In genomic region chr17:78934681-78935418, GRCh38 we compare ENCODE assay signal across 11 cellular contexts. TPM values are rescaled to one million over a fixed set of nuclear protein-coding genes. Genes with fewer than 3 reads are reported as not detected.
A peak's percentile ranks its signal among the peaks of the same experiment; 100 is the strongest.
DNase-seq lines count a peak whose midpoint lies in the region; ATAC-seq and TF ChIP-seq lines count a peak whose summit lies in the region.
"Had no signal": no experiment of that assay in that cellular context is flagged by ENCODE, and none has a peak within 500 bp of the region (broad histone marks: within the 10 kb centered on the region; RNA-seq: fewer than 3 reads in every experiment).

No MANE protein-coding gene starts in this region.

- no TSS peak for BruUV-seq in Calu3 (replicated peaks; lab: Mats Ljungman, UMichigan)

- CTCF ChIA-PET in Calu3 (lab: Charles Lee) = interaction anchor here (1.0 to 2.0 kb wide), 3 partner anchors 37 to 66 kb away, joined by 3 to 5 read pairs (median 3); no protein-coding TSS in a partner anchor

- TF ChIP-seq CTCF in Calu3 (IDR thresholded peaks at IDR 0.05; ENCODE audit: unreplicated experiment) (no peak), WERI-Rb-1 (IDR thresholded peaks at IDR 0.05; ENCODE audit: low read depth, low read length) (no peak), right atrium auricular region (IDR thresholded peaks at IDR 0.05) (no peak), omental fat pad (IDR thresholded peaks at IDR 0.05) (no peak)

- H3K4me2 ChIP-seq in skeletal muscle satellite cell (ENCODE audit: low read length) = peak overlapping the region; percentile 83

- H3K4me1 ChIP-seq in right atrium auricular region (peaks cover 0 to 40% of the 10 kb centered on the region in 2 donors), skeletal muscle satellite cell (ENCODE audit: control insufficient read depth, insufficient read depth, low read length) (peaks cover 48% of the 10 kb centered on the region)

- peaks cover 35% of the 10 kb centered on the region for H3K4me1 Mint-ChIP-seq in Calu3 (ENCODE audit: low read depth, unreplicated experiment)

- H3K27me3 ChIP-seq in WERI-Rb-1 (ENCODE audit: insufficient read depth, low read depth, severe bottlenecking) (no peaks in the 10 kb centered on the region), right atrium auricular region (no peaks in the 10 kb centered on the region), skeletal muscle satellite cell (ENCODE audit: control insufficient read depth, insufficient read depth, low read length) (no peaks in the 10 kb centered on the region)

- ATAC-seq in omental fat pad (ENCODE audit: low FRiP score) (no peak), GM21367 (IDR thresholded peaks at IDR 0.05; ENCODE audit: unreplicated experiment) (no peak), HG02970 (IDR thresholded peaks at IDR 0.05; ENCODE audit: low FRiP score, unreplicated experiment) (no peak)

- H3K27ac Mint-ChIP-seq in Calu3 (ENCODE audit: unreplicated experiment) = peak overlapping the region; percentile 94
- H3K27ac Mint-ChIP-seq: activated naive CD8-positive, alpha-beta T cell had no signal

- no peaks in the 10 kb centered on the region for H3K9me3 ChIP-seq in WERI-Rb-1 (ENCODE audit: severe bottlenecking)
- no peaks in the 10 kb centered on the region for H3K9me3 ChIP-seq in right atrium auricular region
- no peaks in the 10 kb centered on the region for H3K9me3 ChIP-seq in skeletal muscle satellite cell (replicated peaks; ENCODE audit: low read length)

- no peaks in the 10 kb centered on the region for H3K27me3 Mint-ChIP-seq in Calu3 (ENCODE audit: unreplicated experiment)
- H3K27me3 Mint-ChIP-seq: activated naive CD8-positive, alpha-beta T cell had no signal

- H3K4me3 ChIP-seq in WERI-Rb-1 (ENCODE audit: low read depth, low read length) (no peak overlapping the region), right atrium auricular region (no peak overlapping the region), skeletal muscle satellite cell (ENCODE audit: low read length) (peak overlapping the region; percentile 50)

- no peaks in the 10 kb centered on the region for H3K36me3 ChIP-seq in WERI-Rb-1
- no peaks in the 10 kb centered on the region for H3K36me3 ChIP-seq in right atrium auricular region
- H3K36me3 ChIP-seq in skeletal muscle satellite cell (ENCODE audit: insufficient read depth, low read length) = no peaks in the 10 kb centered on the region

- H3K36me3 Mint-ChIP-seq in Calu3 (ENCODE audit: insufficient read depth, unreplicated experiment) = peaks cover 15% of the 10 kb centered on the region
- H3K36me3 Mint-ChIP-seq: activated naive CD8-positive, alpha-beta T cell had no signal

- H3K4me3 Mint-ChIP-seq in Calu3 (ENCODE audit: low read depth, unreplicated experiment) = peak overlapping the region; percentile 5
- H3K4me3 Mint-ChIP-seq: activated naive CD8-positive, alpha-beta T cell had no signal

- peak overlapping the region; percentile 65 for H3K27ac ChIP-seq in WERI-Rb-1
- peak overlapping the region; percentile 82 to 91 for H3K27ac ChIP-seq in right atrium auricular region

- intact Hi-C loops in Calu3 (cut with micrococcal nuclease; ENCODE audit: unreplicated experiment) = no loop called here

- no peak for DNase-seq in Calu3
- DNase-seq in WERI-Rb-1 = no peak
- DNase-seq in right atrium auricular region (ENCODE audit: low spot score) = no peak
- no peak for DNase-seq in omental fat pad (ENCODE audit: low spot score)
- no peak for DNase-seq in T-helper 9 cell
- DNase-seq: DND-41; stimulated activated CD4-positive, alpha-beta T cell treated with anti-CD3 and anti-CD28 coated beads, Interleukin-4, amount 100 ng/mL, for 1 hour had no signal

- H3K9ac ChIP-seq in skeletal muscle satellite cell (ENCODE audit: low read depth, low read length) = peak overlapping the region; percentile 78

- H3K9me3 Mint-ChIP-seq in Calu3 (ENCODE audit: low read depth, unreplicated experiment) = no peaks in the 10 kb centered on the region

RNA-seq across cellular contexts. Expression of gene TIMP2, which starts 9.7 kb away (rescaled TPM):
- total RNA-seq in Calu3 (2022) (246 and 262 TPM in 2 replicates), right atrium auricular region (100 to 1,000 TPM in 1 of 2 donors, 10 to 100 TPM in 1; 99.1 to 158 TPM), omental fat pad (100 to 1,000 TPM; 139 to 161 (median 150) TPM)
- total RNA-seq in skeletal muscle satellite cell (2012; rRNA removed) = 44.4 and 67.9 TPM in 2 replicates

RNA-seq across cellular contexts. Expression of gene CEP295NL, which starts 31.8 kb away (rescaled TPM):
- total RNA-seq in Calu3 (2022) (4.6 and 6.0 TPM in 2 replicates), right atrium auricular region (1 to 10 TPM in 1 of 2 donors, under 1 TPM in 1; 0.83 to 1.1 TPM), omental fat pad (10 to 100 TPM in 1 of 4 donors, 1 to 10 TPM in 3; 2.7 to 11.8 (median 5.5) TPM)
- 1.0 and 1.5 TPM in 2 replicates for total RNA-seq in skeletal muscle satellite cell (2012; rRNA removed)

RNA-seq across cellular contexts. Expression of gene LGALS3BP, which starts 44.9 kb away (rescaled TPM):
- total RNA-seq in Calu3 (2022) (747 and 1,100 TPM in 2 replicates), right atrium auricular region (100 to 1,000 TPM; 488 to 733 TPM), omental fat pad (100 to 1,000 TPM; 325 to 516 (median 441) TPM)
- 306 and 332 TPM in 2 replicates for total RNA-seq in skeletal muscle satellite cell (2012; rRNA removed)
